In the genomic region with DNA sequence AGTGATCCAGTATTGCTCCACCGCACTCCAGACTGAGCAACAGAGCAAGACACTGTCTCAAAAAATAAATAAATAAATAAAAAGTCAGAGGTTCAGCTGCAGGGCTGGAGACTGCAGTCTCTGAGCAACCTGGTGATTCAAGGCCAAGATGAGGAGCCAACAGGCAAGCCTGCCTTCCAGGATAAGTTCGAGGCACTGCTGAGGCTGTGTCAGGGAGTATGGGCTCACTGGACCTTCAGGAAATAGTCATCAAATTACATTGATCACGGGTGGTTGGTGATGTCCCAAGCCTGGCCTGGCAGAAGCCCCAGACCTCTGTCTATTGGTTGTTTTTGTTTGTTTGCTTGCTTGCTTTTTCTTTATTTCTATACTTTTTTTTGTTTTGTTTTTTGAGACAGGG, we compare ENCODE assay signal across 2 cellular contexts.
TF ChIP-seq lines count a peak whose summit lies in the region.

No MANE protein-coding gene starts in this region.

TF ChIP-seq in GM12878, 131 proteins besides CTCF, POLR2A, EP300 and RAD21:
- TF ChIP-seq POU2F2 (IDR thresholded peaks at IDR 0.05; ENCODE audit: borderline replicate concordance, low read depth, low read length) (no peak), ZNF274 (IDR thresholded peaks at IDR 0.05; ENCODE audit: insufficient read depth, insufficient read length) (no peak), HDGF (IDR thresholded peaks at IDR 0.05) (no peak), NFYA (IDR thresholded peaks at IDR 0.05; ENCODE audit: borderline replicate concordance, low read depth, low read length) (no peak), YY1 (IDR thresholded peaks at IDR 0.05; ENCODE audit: low read depth, low read length) (no peak), ESRRA (IDR thresholded peaks at IDR 0.05; ENCODE audit: low read length) (no peak), RFX5 (IDR thresholded peaks at IDR 0.05; ENCODE audit: low read depth, low read length) (no peak), BRCA1 (IDR thresholded peaks at IDR 0.05; ENCODE audit: low read depth, low read length) (no peak)
- TF ChIP-seq, protein P1, sequence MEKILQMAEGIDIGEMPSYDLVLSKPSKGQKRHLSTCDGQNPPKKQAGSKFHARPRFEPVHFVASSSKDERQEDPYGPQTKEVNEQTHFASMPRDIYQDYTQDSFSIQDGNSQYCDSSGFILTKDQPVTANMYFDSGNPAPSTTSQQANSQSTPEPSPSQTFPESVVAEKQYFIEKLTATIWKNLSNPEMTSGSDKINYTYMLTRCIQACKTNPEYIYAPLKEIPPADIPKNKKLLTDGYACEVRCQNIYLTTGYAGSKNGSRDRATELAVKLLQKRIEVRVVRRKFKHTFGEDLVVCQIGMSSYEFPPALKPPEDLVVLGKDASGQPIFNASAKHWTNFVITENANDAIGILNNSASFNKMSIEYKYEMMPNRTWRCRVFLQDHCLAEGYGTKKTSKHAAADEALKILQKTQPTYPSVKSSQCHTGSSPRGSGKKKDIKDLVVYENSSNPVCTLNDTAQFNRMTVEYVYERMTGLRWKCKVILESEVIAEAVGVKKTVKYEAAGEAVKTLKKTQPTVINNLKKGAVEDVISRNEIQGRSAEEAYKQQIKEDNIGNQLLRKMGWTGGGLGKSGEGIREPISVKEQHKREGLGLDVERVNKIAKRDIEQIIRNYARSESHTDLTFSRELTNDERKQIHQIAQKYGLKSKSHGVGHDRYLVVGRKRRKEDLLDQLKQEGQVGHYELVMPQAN (conservative IDR thresholded peaks at IDR 0.05) = no peak
TF ChIP-seq in GM12878: peak in this region for 0.

TF ChIP-seq in GM12891, 5 proteins besides CTCF, POLR2A, EP300 and RAD21:
- no peak for TF ChIP-seq POLR2AphosphoS5 (IDR thresholded peaks at IDR 0.05; ENCODE audit: low read depth, low read length)
- no peak for TF ChIP-seq POU2F2 (IDR thresholded peaks at IDR 0.05; ENCODE audit: low read depth, low read length)
- TF ChIP-seq PAX5 (IDR thresholded peaks at IDR 0.05; ENCODE audit: insufficient read depth, low read length, severe bottlenecking) = no peak
- no peak for TF ChIP-seq TAF1 (IDR thresholded peaks at IDR 0.05; ENCODE audit: low read depth, low read length)
- no peak for TF ChIP-seq SPI1 (IDR thresholded peaks at IDR 0.05; ENCODE audit: low read depth, low read length)
